Comparison of ENCODE assay signal across 1 cellular context in the genomic region with DNA sequence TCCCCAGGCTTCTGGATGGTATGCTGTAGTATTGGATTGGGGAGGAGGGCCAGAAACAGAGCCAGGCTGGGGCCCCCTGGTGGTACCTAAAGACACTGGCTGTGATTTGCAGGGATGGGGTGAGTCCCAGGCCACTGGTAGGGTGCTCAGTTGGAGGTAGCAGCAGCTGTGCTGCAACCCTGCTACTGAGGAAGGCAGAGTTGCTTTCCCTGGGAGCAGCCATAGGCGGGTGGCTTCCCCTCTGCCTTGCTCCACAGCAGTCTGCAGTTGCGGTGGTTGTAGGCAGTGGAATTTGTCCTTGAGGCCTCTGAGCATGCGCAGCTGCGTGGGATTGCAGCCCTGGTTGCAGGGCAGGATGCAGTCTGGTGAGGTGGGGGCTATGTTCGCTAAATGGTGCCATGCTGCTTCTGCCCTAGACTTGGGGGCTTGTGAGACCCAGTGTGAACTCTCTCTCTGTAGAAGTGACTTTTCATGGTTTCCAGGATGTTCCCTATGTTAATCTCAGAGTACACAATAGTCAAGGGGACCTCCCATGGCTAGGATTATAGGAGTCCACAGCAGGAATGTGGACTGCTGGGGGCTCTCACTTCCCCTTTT.
TF ChIP-seq lines count a peak whose summit lies in the region.

No MANE protein-coding gene starts in this region.

TF ChIP-seq in WTC11, 78 proteins besides CTCF, POLR2A, EP300 and RAD21 (continued from another document):
- TF ChIP-seq, protein P1, sequence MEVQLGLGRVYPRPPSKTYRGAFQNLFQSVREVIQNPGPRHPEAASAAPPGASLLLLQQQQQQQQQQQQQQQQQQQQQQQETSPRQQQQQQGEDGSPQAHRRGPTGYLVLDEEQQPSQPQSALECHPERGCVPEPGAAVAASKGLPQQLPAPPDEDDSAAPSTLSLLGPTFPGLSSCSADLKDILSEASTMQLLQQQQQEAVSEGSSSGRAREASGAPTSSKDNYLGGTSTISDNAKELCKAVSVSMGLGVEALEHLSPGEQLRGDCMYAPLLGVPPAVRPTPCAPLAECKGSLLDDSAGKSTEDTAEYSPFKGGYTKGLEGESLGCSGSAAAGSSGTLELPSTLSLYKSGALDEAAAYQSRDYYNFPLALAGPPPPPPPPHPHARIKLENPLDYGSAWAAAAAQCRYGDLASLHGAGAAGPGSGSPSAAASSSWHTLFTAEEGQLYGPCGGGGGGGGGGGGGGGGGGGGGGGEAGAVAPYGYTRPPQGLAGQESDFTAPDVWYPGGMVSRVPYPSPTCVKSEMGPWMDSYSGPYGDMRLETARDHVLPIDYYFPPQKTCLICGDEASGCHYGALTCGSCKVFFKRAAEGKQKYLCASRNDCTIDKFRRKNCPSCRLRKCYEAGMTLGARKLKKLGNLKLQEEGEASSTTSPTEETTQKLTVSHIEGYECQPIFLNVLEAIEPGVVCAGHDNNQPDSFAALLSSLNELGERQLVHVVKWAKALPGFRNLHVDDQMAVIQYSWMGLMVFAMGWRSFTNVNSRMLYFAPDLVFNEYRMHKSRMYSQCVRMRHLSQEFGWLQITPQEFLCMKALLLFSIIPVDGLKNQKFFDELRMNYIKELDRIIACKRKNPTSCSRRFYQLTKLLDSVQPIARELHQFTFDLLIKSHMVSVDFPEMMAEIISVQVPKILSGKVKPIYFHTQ (CRISPR knock-in tag; IDR thresholded peaks at IDR 0.05): no peak
- TF ChIP-seq, protein P2, sequence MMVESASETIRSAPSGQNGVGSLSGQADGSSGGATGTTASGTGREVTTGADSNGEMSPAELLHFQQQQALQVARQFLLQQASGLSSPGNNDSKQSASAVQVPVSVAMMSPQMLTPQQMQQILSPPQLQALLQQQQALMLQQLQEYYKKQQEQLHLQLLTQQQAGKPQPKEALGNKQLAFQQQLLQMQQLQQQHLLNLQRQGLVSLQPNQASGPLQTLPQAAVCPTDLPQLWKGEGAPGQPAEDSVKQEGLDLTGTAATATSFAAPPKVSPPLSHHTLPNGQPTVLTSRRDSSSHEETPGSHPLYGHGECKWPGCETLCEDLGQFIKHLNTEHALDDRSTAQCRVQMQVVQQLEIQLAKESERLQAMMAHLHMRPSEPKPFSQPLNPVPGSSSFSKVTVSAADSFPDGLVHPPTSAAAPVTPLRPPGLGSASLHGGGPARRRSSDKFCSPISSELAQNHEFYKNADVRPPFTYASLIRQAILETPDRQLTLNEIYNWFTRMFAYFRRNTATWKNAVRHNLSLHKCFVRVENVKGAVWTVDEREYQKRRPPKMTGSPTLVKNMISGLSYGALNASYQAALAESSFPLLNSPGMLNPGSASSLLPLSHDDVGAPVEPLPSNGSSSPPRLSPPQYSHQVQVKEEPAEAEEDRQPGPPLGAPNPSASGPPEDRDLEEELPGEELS (CRISPR knock-in tag; IDR thresholded peaks at IDR 0.05): no peak
- TF ChIP-seq TEAD4 (CRISPR knock-in tag; IDR thresholded peaks at IDR 0.05) (no peak; the same call in 1 of the 2 replicates), NFE2L1 (CRISPR knock-in tag; IDR thresholded peaks at IDR 0.05) (0 out of 2 replicates have a peak, but pooled peaks have one; percentile 36), NR3C1 (CRISPR knock-in tag; conservative IDR thresholded peaks at IDR 0.05; ENCODE audit: low read depth) (no peak), ZNF232 (CRISPR knock-in tag; IDR thresholded peaks at IDR 0.05) (0 out of 2 replicates have a peak, but pooled peaks have one; percentile 46), ZNF138 (CRISPR knock-in tag; conservative IDR thresholded peaks at IDR 0.05) (no peak), RORB (CRISPR knock-in tag; IDR thresholded peaks at IDR 0.05) (no peak), IRF2 (CRISPR knock-in tag; IDR thresholded peaks at IDR 0.05; ENCODE audit: borderline replicate concordance, low read depth) (no peak), ZNF671 (CRISPR knock-in tag; IDR thresholded peaks at IDR 0.05) (0 out of 2 replicates have a peak, but pooled peaks have one; percentile 46), GTF2I (CRISPR knock-in tag; conservative IDR thresholded peaks at IDR 0.05) (no peak), GABPB1 (CRISPR knock-in tag; IDR thresholded peaks at IDR 0.05) (no peak)
- TF ChIP-seq, protein P3, sequence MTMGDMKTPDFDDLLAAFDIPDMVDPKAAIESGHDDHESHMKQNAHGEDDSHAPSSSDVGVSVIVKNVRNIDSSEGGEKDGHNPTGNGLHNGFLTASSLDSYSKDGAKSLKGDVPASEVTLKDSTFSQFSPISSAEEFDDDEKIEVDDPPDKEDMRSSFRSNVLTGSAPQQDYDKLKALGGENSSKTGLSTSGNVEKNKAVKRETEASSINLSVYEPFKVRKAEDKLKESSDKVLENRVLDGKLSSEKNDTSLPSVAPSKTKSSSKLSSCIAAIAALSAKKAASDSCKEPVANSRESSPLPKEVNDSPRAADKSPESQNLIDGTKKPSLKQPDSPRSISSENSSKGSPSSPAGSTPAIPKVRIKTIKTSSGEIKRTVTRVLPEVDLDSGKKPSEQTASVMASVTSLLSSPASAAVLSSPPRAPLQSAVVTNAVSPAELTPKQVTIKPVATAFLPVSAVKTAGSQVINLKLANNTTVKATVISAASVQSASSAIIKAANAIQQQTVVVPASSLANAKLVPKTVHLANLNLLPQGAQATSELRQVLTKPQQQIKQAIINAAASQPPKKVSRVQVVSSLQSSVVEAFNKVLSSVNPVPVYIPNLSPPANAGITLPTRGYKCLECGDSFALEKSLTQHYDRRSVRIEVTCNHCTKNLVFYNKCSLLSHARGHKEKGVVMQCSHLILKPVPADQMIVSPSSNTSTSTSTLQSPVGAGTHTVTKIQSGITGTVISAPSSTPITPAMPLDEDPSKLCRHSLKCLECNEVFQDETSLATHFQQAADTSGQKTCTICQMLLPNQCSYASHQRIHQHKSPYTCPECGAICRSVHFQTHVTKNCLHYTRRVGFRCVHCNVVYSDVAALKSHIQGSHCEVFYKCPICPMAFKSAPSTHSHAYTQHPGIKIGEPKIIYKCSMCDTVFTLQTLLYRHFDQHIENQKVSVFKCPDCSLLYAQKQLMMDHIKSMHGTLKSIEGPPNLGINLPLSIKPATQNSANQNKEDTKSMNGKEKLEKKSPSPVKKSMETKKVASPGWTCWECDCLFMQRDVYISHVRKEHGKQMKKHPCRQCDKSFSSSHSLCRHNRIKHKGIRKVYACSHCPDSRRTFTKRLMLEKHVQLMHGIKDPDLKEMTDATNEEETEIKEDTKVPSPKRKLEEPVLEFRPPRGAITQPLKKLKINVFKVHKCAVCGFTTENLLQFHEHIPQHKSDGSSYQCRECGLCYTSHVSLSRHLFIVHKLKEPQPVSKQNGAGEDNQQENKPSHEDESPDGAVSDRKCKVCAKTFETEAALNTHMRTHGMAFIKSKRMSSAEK (CRISPR knock-in tag; IDR thresholded peaks at IDR 0.05; ENCODE audit: borderline replicate concordance): 0 out of 2 replicates have a peak, but pooled peaks have one; percentile 55
- TF ChIP-seq, protein P4, sequence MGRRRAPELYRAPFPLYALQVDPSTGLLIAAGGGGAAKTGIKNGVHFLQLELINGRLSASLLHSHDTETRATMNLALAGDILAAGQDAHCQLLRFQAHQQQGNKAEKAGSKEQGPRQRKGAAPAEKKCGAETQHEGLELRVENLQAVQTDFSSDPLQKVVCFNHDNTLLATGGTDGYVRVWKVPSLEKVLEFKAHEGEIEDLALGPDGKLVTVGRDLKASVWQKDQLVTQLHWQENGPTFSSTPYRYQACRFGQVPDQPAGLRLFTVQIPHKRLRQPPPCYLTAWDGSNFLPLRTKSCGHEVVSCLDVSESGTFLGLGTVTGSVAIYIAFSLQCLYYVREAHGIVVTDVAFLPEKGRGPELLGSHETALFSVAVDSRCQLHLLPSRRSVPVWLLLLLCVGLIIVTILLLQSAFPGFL (CRISPR knock-in tag; IDR thresholded peaks at IDR 0.05; ENCODE audit: borderline replicate concordance): no peak
- TF ChIP-seq, protein P5, sequence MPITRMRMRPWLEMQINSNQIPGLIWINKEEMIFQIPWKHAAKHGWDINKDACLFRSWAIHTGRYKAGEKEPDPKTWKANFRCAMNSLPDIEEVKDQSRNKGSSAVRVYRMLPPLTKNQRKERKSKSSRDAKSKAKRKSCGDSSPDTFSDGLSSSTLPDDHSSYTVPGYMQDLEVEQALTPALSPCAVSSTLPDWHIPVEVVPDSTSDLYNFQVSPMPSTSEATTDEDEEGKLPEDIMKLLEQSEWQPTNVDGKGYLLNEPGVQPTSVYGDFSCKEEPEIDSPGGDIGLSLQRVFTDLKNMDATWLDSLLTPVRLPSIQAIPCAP (CRISPR knock-in tag; IDR thresholded peaks at IDR 0.05): no peak
- TF ChIP-seq, protein P6, sequence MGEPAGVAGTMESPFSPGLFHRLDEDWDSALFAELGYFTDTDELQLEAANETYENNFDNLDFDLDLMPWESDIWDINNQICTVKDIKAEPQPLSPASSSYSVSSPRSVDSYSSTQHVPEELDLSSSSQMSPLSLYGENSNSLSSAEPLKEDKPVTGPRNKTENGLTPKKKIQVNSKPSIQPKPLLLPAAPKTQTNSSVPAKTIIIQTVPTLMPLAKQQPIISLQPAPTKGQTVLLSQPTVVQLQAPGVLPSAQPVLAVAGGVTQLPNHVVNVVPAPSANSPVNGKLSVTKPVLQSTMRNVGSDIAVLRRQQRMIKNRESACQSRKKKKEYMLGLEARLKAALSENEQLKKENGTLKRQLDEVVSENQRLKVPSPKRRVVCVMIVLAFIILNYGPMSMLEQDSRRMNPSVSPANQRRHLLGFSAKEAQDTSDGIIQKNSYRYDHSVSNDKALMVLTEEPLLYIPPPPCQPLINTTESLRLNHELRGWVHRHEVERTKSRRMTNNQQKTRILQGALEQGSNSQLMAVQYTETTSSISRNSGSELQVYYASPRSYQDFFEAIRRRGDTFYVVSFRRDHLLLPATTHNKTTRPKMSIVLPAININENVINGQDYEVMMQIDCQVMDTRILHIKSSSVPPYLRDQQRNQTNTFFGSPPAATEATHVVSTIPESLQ (CRISPR knock-in tag; IDR thresholded peaks at IDR 0.05): no peak
- TF ChIP-seq, protein P7, sequence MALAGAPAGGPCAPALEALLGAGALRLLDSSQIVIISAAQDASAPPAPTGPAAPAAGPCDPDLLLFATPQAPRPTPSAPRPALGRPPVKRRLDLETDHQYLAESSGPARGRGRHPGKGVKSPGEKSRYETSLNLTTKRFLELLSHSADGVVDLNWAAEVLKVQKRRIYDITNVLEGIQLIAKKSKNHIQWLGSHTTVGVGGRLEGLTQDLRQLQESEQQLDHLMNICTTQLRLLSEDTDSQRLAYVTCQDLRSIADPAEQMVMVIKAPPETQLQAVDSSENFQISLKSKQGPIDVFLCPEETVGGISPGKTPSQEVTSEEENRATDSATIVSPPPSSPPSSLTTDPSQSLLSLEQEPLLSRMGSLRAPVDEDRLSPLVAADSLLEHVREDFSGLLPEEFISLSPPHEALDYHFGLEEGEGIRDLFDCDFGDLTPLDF (CRISPR knock-in tag; IDR thresholded peaks at IDR 0.05): no peak
- TF ChIP-seq, protein P8, sequence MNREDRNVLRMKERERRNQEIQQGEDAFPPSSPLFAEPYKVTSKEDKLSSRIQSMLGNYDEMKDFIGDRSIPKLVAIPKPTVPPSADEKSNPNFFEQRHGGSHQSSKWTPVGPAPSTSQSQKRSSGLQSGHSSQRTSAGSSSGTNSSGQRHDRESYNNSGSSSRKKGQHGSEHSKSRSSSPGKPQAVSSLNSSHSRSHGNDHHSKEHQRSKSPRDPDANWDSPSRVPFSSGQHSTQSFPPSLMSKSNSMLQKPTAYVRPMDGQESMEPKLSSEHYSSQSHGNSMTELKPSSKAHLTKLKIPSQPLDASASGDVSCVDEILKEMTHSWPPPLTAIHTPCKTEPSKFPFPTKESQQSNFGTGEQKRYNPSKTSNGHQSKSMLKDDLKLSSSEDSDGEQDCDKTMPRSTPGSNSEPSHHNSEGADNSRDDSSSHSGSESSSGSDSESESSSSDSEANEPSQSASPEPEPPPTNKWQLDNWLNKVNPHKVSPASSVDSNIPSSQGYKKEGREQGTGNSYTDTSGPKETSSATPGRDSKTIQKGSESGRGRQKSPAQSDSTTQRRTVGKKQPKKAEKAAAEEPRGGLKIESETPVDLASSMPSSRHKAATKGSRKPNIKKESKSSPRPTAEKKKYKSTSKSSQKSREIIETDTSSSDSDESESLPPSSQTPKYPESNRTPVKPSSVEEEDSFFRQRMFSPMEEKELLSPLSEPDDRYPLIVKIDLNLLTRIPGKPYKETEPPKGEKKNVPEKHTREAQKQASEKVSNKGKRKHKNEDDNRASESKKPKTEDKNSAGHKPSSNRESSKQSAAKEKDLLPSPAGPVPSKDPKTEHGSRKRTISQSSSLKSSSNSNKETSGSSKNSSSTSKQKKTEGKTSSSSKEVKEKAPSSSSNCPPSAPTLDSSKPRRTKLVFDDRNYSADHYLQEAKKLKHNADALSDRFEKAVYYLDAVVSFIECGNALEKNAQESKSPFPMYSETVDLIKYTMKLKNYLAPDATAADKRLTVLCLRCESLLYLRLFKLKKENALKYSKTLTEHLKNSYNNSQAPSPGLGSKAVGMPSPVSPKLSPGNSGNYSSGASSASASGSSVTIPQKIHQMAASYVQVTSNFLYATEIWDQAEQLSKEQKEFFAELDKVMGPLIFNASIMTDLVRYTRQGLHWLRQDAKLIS (CRISPR knock-in tag; IDR thresholded peaks at IDR 0.05; ENCODE audit: borderline replicate concordance): no peak
- TF ChIP-seq, protein P9, sequence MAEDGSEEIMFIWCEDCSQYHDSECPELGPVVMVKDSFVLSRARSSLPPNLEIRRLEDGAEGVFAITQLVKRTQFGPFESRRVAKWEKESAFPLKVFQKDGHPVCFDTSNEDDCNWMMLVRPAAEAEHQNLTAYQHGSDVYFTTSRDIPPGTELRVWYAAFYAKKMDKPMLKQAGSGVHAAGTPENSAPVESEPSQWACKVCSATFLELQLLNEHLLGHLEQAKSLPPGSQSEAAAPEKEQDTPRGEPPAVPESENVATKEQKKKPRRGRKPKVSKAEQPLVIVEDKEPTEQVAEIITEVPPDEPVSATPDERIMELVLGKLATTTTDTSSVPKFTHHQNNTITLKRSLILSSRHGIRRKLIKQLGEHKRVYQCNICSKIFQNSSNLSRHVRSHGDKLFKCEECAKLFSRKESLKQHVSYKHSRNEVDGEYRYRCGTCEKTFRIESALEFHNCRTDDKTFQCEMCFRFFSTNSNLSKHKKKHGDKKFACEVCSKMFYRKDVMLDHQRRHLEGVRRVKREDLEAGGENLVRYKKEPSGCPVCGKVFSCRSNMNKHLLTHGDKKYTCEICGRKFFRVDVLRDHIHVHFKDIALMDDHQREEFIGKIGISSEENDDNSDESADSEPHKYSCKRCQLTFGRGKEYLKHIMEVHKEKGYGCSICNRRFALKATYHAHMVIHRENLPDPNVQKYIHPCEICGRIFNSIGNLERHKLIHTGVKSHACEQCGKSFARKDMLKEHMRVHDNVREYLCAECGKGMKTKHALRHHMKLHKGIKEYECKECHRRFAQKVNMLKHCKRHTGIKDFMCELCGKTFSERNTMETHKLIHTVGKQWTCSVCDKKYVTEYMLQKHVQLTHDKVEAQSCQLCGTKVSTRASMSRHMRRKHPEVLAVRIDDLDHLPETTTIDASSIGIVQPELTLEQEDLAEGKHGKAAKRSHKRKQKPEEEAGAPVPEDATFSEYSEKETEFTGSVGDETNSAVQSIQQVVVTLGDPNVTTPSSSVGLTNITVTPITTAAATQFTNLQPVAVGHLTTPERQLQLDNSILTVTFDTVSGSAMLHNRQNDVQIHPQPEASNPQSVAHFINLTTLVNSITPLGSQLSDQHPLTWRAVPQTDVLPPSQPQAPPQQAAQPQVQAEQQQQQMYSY (CRISPR knock-in tag; IDR thresholded peaks at IDR 0.05): no peak
